8 cellular contexts compared by ENCODE assay signal in the genomic region with DNA sequence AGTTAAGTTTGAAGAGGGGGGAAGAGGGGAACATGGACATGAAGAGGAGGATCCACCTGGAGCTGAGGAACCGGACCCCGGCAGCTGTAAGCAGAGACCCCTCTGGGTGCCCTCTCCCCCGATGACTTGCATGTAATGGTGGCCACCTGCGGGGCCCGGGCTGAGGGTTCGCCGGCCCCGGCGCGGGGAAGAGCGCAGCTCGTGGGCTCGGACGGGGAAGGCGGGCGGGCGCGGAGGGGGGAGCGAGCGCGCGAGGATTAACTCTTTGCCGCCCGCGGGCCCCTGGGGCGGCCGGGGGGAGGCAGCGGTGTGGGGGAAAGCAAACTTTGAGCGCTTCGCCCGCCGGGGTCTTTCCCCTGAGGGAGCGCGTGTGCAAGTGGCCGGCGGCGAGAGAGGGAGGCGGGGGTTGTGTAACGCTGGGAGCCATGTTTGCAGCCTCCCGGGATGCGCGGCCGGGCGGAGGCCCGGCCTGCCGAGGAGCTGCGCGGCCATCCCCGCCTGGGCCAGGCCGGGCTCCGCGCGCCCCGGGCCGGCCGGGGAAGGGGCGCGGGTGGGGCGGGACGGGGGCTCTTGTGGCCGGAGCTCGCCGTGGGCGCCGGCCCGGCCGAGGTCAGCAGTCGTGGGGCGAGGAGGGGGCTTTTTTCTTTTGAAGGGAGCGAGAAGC. TPM values are rescaled to one million over a fixed set of nuclear protein-coding genes. Genes with fewer than 3 reads are reported as not detected.
A peak's percentile ranks its signal among the peaks of the same experiment; 100 is the strongest.
DNase-seq lines count a peak whose midpoint lies in the region; ATAC-seq lines count a peak whose summit lies in the region.

No MANE protein-coding gene starts in this region.

- H3K4me1 ChIP-seq in duodenal mucosa (ENCODE audit: control insufficient read depth in 1 of 2, insufficient read depth in 2 of 2, low read length in 2 of 2), result peaks cover 18 to 29% of the 10 kb centered on the region in 2 donors

- peak; percentile 3 for ATAC-seq in GM19463 (IDR thresholded peaks at IDR 0.05; ENCODE audit: unreplicated experiment)

- no peaks in the 10 kb centered on the region for H3K27me3 ChIP-seq in duodenal mucosa (ENCODE audit: control insufficient read depth in 1 of 2, insufficient read depth in 2 of 2, low read length in 2 of 2)

- H3K27ac ChIP-seq in KOPT-K1 (ENCODE audit: low read depth, low read length, poor library complexity, severe bottlenecking) (peak overlapping the region; percentile 99), duodenal mucosa (ENCODE audit: low read depth, low read length) (peak overlapping the region; percentile 98)

- peak in 12 of 14 donors; percentile 50 to 92 (median 78) for DNase-seq in C1 segment of cervical spinal cord (lab: John Stamatoyannopoulos, UW)
- DNase-seq in activated CD4-positive, alpha-beta T cell treated with anti-CD3 and anti-CD28 coated beads for 48 hours, result peak; percentile 64
- DNase-seq in lung microvascular endothelial cell (ENCODE audit: low read depth in 2 of 2), result peak; percentile 55 to 64
- DNase-seq in stimulated activated CD4-positive, alpha-beta T cell treated with anti-CD3 and anti-CD28 coated beads, TNF-alpha, amount 100 ng/mL, for 4 hours (ENCODE audit: low read depth in 3 of 3), result peak; percentile 28 to 55 (median 43)
- no peak for DNase-seq in AML-193 (lab: John Stamatoyannopoulos, UW)

- H3K9ac ChIP-seq in duodenal mucosa (ENCODE audit: low read depth in 1 of 2, low read length in 2 of 2), result peak overlapping the region; percentile 76 to 87

- H3K4me3 ChIP-seq in duodenal mucosa (ENCODE audit: low read depth in 1 of 2, low read length in 2 of 2), result peak overlapping the region; percentile 71 to 82

- H3K36me3 ChIP-seq in KOPT-K1 (ENCODE audit: insufficient read depth, low read length), result peaks cover 4% of the 10 kb centered on the region
- H3K36me3 ChIP-seq in duodenal mucosa (ENCODE audit: control insufficient read depth in 1 of 2, insufficient read depth in 2 of 2, low read length in 2 of 2), result no peaks in the 10 kb centered on the region

- H3K9me3 ChIP-seq in KOPT-K1 (ENCODE audit: insufficient read depth, low read length, poor library complexity, severe bottlenecking) (no peaks in the 10 kb centered on the region), duodenal mucosa (ENCODE audit: control insufficient read depth in 1 of 2, low read length in 2 of 2) (no peaks in the 10 kb centered on the region)

RNA-seq across cellular contexts. Expression of a gene that starts 0.5 kb away (rescaled TPM):
- 5.0 and 6.3 TPM in 2 replicates for total RNA-seq in lung microvascular endothelial cell

RNA-seq across cellular contexts. Expression of a gene that starts 45.7 kb away (rescaled TPM):
- not detected in 2 replicates for total RNA-seq in lung microvascular endothelial cell

Comparison
In these comparisons a context has a peak if more than half of its experiments do, and no peak if none do; other contexts are left out.
1. DNase-seq: peak in C1 segment of cervical spinal cord (12 of 14), activated CD4-positive, alpha-beta T cell treated with anti-CD3 and anti-CD28 coated beads for 48 hours (single experiment), lung microvascular endothelial cell (2 of 2) and stimulated activated CD4-positive, alpha-beta T cell treated with anti-CD3 and anti-CD28 coated beads, TNF-alpha, amount 100 ng/mL, for 4 hours (3 of 3); none in AML-193 (0 of 2).